Comparison of ENCODE assay signal across 25 cellular contexts in genomic region chr7:105907129-105907846, GRCh38. TPM values are rescaled to one million over a fixed set of nuclear protein-coding genes. Genes with fewer than 3 reads are reported as not detected.
DNase-seq lines count a peak whose midpoint lies in the region; ATAC-seq and TF ChIP-seq lines count a peak whose summit lies in the region.
"Had no signal": no experiment of that assay in that cellular context is flagged by ENCODE, and none has a peak within 500 bp of the region (broad histone marks: within the 10 kb centered on the region; RNA-seq: fewer than 3 reads in every experiment).

No MANE protein-coding gene starts in this region.

- H3K4me3 Mint-ChIP-seq in GM23338 = no peak overlapping the region
- H3K4me3 Mint-ChIP-seq: CD4-positive, alpha-beta memory T cell had no signal

- CTCF ChIA-PET in SK-N-SH (lab: Yijun Ruan, JAX) = interaction anchor here (1.0 to 3.9 kb wide), 5 partner anchors 10 to 247 kb away, joined by 3 to 20 read pairs (median 4); no protein-coding TSS in a partner anchor

- no peaks in the 10 kb centered on the region for H4K20me1 ChIP-seq in SK-N-SH (ENCODE audit: insufficient read depth)
- H4K20me1 ChIP-seq in GM23338 (replicated peaks; ENCODE audit: insufficient read depth) = no peaks in the 10 kb centered on the region
- H4K20me1 ChIP-seq: BLaER1 had no signal

- TF ChIP-seq RAD21 in SK-N-SH (IDR thresholded peaks at IDR 0.05; ENCODE audit: low read length) = no peak

- H3K4me1 Mint-ChIP-seq in GM23338 = peaks cover 27% of the 10 kb centered on the region

- TF ChIP-seq CTCF in SK-N-SH (IDR thresholded peaks at IDR 0.05) (no peak), GM23338 (conservative IDR thresholded peaks at IDR 0.05; ENCODE audit: low read depth in 2 of 2) (no peak), esophagus muscularis mucosa (IDR thresholded peaks at IDR 0.05) (no peak), sigmoid colon (IDR thresholded peaks at IDR 0.05) (no peak)

- H3K36me3 ChIP-seq in SK-N-SH (replicated peaks in 1 of 2; ENCODE audit: control insufficient read depth in 1 of 2, insufficient read depth in 2 of 2, low read length in 1 of 2) (peaks cover 0 to 9% of the 10 kb centered on the region in 2 experiments), GM23338 (ENCODE audit: insufficient read depth) (peaks cover 11% of the 10 kb centered on the region), esophagus muscularis mucosa (peaks cover 0 to 14% (median 4%) of the 10 kb centered on the region in 4 donors), sigmoid colon (peaks cover 0 to 22% (median 2%) of the 10 kb centered on the region in 4 donors)
- H3K36me3 ChIP-seq: BLaER1 had no signal

- no peaks in the 10 kb centered on the region for H3K27me3 Mint-ChIP-seq in GM23338 (ENCODE audit: insufficient read depth, low read depth, poor library complexity)
- H3K27me3 Mint-ChIP-seq: CD4-positive, alpha-beta memory T cell had no signal

- no peaks in the 10 kb centered on the region for H3K27me3 ChIP-seq in SK-N-SH (ENCODE audit: insufficient read depth)
- no peaks in the 10 kb centered on the region for H3K27me3 ChIP-seq in GM23338 (ENCODE audit: insufficient read depth)
- no peaks in the 10 kb centered on the region for H3K27me3 ChIP-seq in esophagus muscularis mucosa
- no peaks in the 10 kb centered on the region for H3K27me3 ChIP-seq in sigmoid colon
- H3K27me3 ChIP-seq: BLaER1 had no signal

- H3K9me3 ChIP-seq in SK-N-SH (no peaks in the 10 kb centered on the region), esophagus muscularis mucosa (no peaks in the 10 kb centered on the region), sigmoid colon (no peaks in the 10 kb centered on the region)

- H3K4me2 ChIP-seq in SK-N-SH = no peak overlapping the region
- no peak overlapping the region for H3K4me2 ChIP-seq in GM23338
- H3K4me2 ChIP-seq: BLaER1 had no signal

- H3K4me3 ChIP-seq in SK-N-SH (ENCODE audit: low read depth in 2 of 2, low read length in 1 of 2) (no peak overlapping the region), GM23338 (no peak overlapping the region), esophagus muscularis mucosa (no peak overlapping the region), sigmoid colon (no peak overlapping the region)
- H3K4me3 ChIP-seq: BLaER1 had no signal

- TF ChIP-seq POLR2A in esophagus muscularis mucosa (IDR thresholded peaks at IDR 0.05; ENCODE audit: low read depth) = no peak
- TF ChIP-seq POLR2A in sigmoid colon (IDR thresholded peaks at IDR 0.05) = no peak

- no peak overlapping the region for H3K9ac ChIP-seq in SK-N-SH
- H3K9ac ChIP-seq: BLaER1 had no signal

- H3K36me3 Mint-ChIP-seq in GM23338 (ENCODE audit: low read depth) = peaks cover 32% of the 10 kb centered on the region

- H3K4me1 ChIP-seq in SK-N-SH (ENCODE audit: control insufficient read depth in 1 of 2, insufficient read depth in 2 of 2, low read depth in 1 of 2, low read length in 1 of 2) (peaks cover 0 to 13% of the 10 kb centered on the region in 2 experiments; a peak in 1 of 4 replicates), GM23338 (ENCODE audit: insufficient read depth) (peaks cover 21% of the 10 kb centered on the region), esophagus muscularis mucosa (peaks cover 0 to 17% (median 14%) of the 10 kb centered on the region in 4 donors), sigmoid colon (peaks cover 0 to 20% (median 16%) of the 10 kb centered on the region in 4 donors)
- H3K4me1 ChIP-seq: BLaER1 had no signal

- no peaks in the 10 kb centered on the region for H3K9me2 ChIP-seq in SK-N-SH
- H3K9me2 ChIP-seq in GM23338 (ENCODE audit: insufficient read depth) = peaks cover 3% of the 10 kb centered on the region; the same call in 1 of the 2 replicates

- POLR2A ChIA-PET in SK-N-SH (lab: Yijun Ruan, JAX) = no interaction called here

- WGBS in SK-N-SH (ENCODE audit: low lambda C conversion rate) = 91% methylated on average over 9 of the region's 9 CpGs
- 68% methylated on average over 9 of the region's 9 CpGs for WGBS in esophagus muscularis mucosa
- WGBS in sigmoid colon, 2 donors = 74 to 88% methylated on average over 9 of the region's 9 CpGs

- H3K27ac ChIP-seq in SK-N-SH (ENCODE audit: low read depth in 2 of 2, low read length in 1 of 2) (no peak overlapping the region), GM23338 (ENCODE audit: low read depth) (peak overlapping the region; percentile 14; the same call in 1 of the 2 replicates), esophagus muscularis mucosa (replicated peaks in 1 of 4) (peak overlapping the region; percentile 51 to 71 (median 62)), sigmoid colon (peak overlapping the region in 3 of 4 donors; percentile 56 to 65 (median 63))
- H3K27ac ChIP-seq: BLaER1, HL-60, RWPE1 had no signal

- peak overlapping the region; percentile 73 for H3K27ac Mint-ChIP-seq in GM23338

- TF ChIP-seq EP300 in SK-N-SH (IDR thresholded peaks at IDR 0.05; ENCODE audit: borderline replicate concordance in 1 of 2, low read depth in 1 of 2, low read length in 1 of 2) (no peak), esophagus muscularis mucosa (IDR thresholded peaks at IDR 0.05) (no peak), sigmoid colon (IDR thresholded peaks at IDR 0.05) (no peak)

- H3F3A ChIP-seq in SK-N-SH (replicated peaks; ENCODE audit: insufficient read depth) = peaks cover 4% of the 10 kb centered on the region
- peaks cover 8% of the 10 kb centered on the region; the same call in 1 of the 2 replicates for H3F3A ChIP-seq in GM23338 (replicated peaks; ENCODE audit: low read depth)

- no peaks in the 10 kb centered on the region for H3K79me2 ChIP-seq in SK-N-SH (ENCODE audit: insufficient read depth)
- H3K79me2 ChIP-seq in GM23338 (replicated peaks; ENCODE audit: insufficient read depth) = peaks cover 19% of the 10 kb centered on the region

- intact Hi-C loops in esophagus muscularis mucosa (cut with DNase I) = no loop called here
- intact Hi-C loops in sigmoid colon (cut with DNase I) = no loop called here

- ATAC-seq in SK-N-SH treated with all-trans-retinoic acid at 6 μM for 48 hours (peak; percentile 24), GM23338 (no peak), HG03521 (IDR thresholded peaks at IDR 0.05; ENCODE audit: unreplicated experiment) (no peak)
- ATAC-seq: Panc1 had no signal

- no peak for DNase-seq in SK-N-SH
- no peak for DNase-seq in GM23338 (ENCODE audit: low spot score)
- no peak for DNase-seq in esophagus muscularis mucosa (ENCODE audit: extremely low spot score)
- DNase-seq in sigmoid colon = no peak
- DNase-seq in NCI-H774 (lab: John Stamatoyannopoulos, UW) = no peak
- DNase-seq: CD4-positive, alpha-beta memory T cell; COR-L47; DMS53; GOT3; HCEC 1CT; Kasumi-1; MV-4-11; NCI-H1105; NCI-H1436 treated with DMSO at 0.1 percent for 48 hours; NCI-H1930; NCI-H2107; NCI-H526; SHP77; SW 1271 had no signal

- peaks cover 17% of the 10 kb centered on the region for H3K9me3 Mint-ChIP-seq in GM23338

- H2AFZ ChIP-seq in SK-N-SH (ENCODE audit: low read depth) (no peak overlapping the region), GM23338 (no peak overlapping the region)

TF ChIP-seq in SK-N-SH treated with all-trans-retinoic acid at 6 μM for 48 hours, 23 proteins besides CTCF, POLR2A, EP300 and RAD21 (continues in another document):
- TF ChIP-seq ZNF565 (CRISPR knock-in tag; conservative IDR thresholded peaks at IDR 0.05; ENCODE audit: low read depth) (no peak), BACH2 (CRISPR knock-in tag; IDR thresholded peaks at IDR 0.05; ENCODE audit: borderline replicate concordance) (no peak)

TF ChIP-seq in SK-N-SH, 30 proteins besides CTCF, POLR2A, EP300 and RAD21 (continues in another document):
- TF ChIP-seq MXI1 (IDR thresholded peaks at IDR 0.05; ENCODE audit: low read depth, low read length) (no peak), GABPA (IDR thresholded peaks at IDR 0.05; ENCODE audit: low read depth) (no peak), PBX3 (IDR thresholded peaks at IDR 0.05) (no peak)

TF ChIP-seq in GM23338, 12 proteins besides CTCF, POLR2A, EP300 and RAD21 (continues in another document):
- no peak for TF ChIP-seq POLR2AphosphoS5 (IDR thresholded peaks at IDR 0.05; ENCODE audit: low read depth)
- TF ChIP-seq NANOG (IDR thresholded peaks at IDR 0.05; ENCODE audit: borderline replicate concordance) = no peak

RNA-seq across cellular contexts. Expression of gene ATXN7L1, which starts 30.9 kb away (rescaled TPM):
- polyA plus RNA-seq in SK-N-SH (2012; rRNA removed) = 6.0 and 6.2 TPM in 2 replicates
- polyA plus RNA-seq in SK-N-SH (2012; cell fraction: cytosol; rRNA removed) = 6.9 and 9.9 TPM in 2 replicates
- 7.5 and 8.7 TPM in 2 replicates for polyA plus RNA-seq in SK-N-SH (2012; cell fraction: nucleus; rRNA removed)
- total RNA-seq in GM23338 (2014; rRNA removed; shearing (Covaris generic)) = 19.4 and 29.8 TPM in 2 replicates
- 20.6 and 22.8 TPM in 2 replicates for polyA plus RNA-seq in GM23338 (2016; fragmentation: Nextera tagmentation; extraction: Ambion mirVana)
- 10 to 100 TPM in 2 of 4 donors, 1 to 10 TPM in 2; 4.6 to 12.5 (median 10.1) TPM for total RNA-seq in esophagus muscularis mucosa
- 10 to 100 TPM; 12.8 to 20.5 (median 17.9) TPM for total RNA-seq in sigmoid colon
- 10 to 100 TPM in 2 of 3 donors, 1 to 10 TPM in 1; 5.4 to 12.7 (median 10.1) TPM for polyA plus RNA-seq in sigmoid colon

RNA-seq across cellular contexts. Expression of gene CDHR3, which starts 55.8 kb away (rescaled TPM):
- 7.5 and 9.7 TPM in 2 replicates for polyA plus RNA-seq in SK-N-SH (2012; rRNA removed)
- 4.4 and 5.6 TPM in 2 replicates for polyA plus RNA-seq in SK-N-SH (2012; cell fraction: cytosol; rRNA removed)
- polyA plus RNA-seq in SK-N-SH (2012; cell fraction: nucleus; rRNA removed) = 24.2 and 29.5 TPM in 2 replicates
- 6.7 and 12.2 TPM in 2 replicates for total RNA-seq in GM23338 (2014; rRNA removed; shearing (Covaris generic))
- 4.9 and 5.1 TPM in 2 replicates for polyA plus RNA-seq in GM23338 (2016; fragmentation: Nextera tagmentation; extraction: Ambion mirVana)
- total RNA-seq in esophagus muscularis mucosa = 10 to 100 TPM in 3 of 4 donors, 1 to 10 TPM in 1; 7.8 to 41.1 (median 21.2) TPM
- total RNA-seq in sigmoid colon = 10 to 100 TPM in 3 of 4 donors, 1 to 10 TPM in 1; 2.2 to 21.3 (median 16.9) TPM
- polyA plus RNA-seq in sigmoid colon = 1 to 10 TPM; 2.4 to 3.7 (median 3.2) TPM

Comparison
In these comparisons a context has a peak if more than half of its experiments do, and no peak if none do; other contexts are left out.
1. H3K27ac ChIP-seq: peak in GM23338 (single experiment), esophagus muscularis mucosa (4 of 4) and sigmoid colon (3 of 4); none in SK-N-SH (0 of 2).